ENCODE assay signal across 8 cellular contexts in genomic region chr1:35031103-35031452, GRCh38. TPM values are rescaled to one million over a fixed set of nuclear protein-coding genes. Genes with fewer than 3 reads are reported as not detected.
DNase-seq lines count a peak whose midpoint lies in the region; ATAC-seq and TF ChIP-seq lines count a peak whose summit lies in the region.

No MANE protein-coding gene starts in this region.

- no peaks in the 10 kb centered on the region for H3K36me3 ChIP-seq in GM23248 (ENCODE audit: low read depth)

- in situ Hi-C loops in GM23248 (cut with MboI) = no loop called here

- peak overlapping the region; percentile 94 for H3K9ac ChIP-seq in GM23248

- peak overlapping the region; percentile 88 for H3K4me2 ChIP-seq in GM23248 (ENCODE audit: unreplicated experiment)

- H3K9me2 ChIP-seq in GM23248 (ENCODE audit: insufficient read depth) = no peaks in the 10 kb centered on the region

- H4K20me1 ChIP-seq in GM23248 (ENCODE audit: insufficient read depth) = no peaks in the 10 kb centered on the region

- ATAC-seq in SK-N-SH treated with all-trans-retinoic acid at 6 μM for 48 hours = peak; percentile 55

- H3K27ac ChIP-seq in GM23248 (peak overlapping the region; percentile 92), angular gyrus (ENCODE audit: low read depth, low read length) (peak overlapping the region; percentile 98), skin epidermis (peak overlapping the region; percentile 0 to 98 (median 94))

- WGBS in GM23248 (ENCODE audit: low coverage in 1 of 2, low lambda C conversion rate in 2 of 2, missing lambda C conversion rate in 2 of 2), 2 experiments = 2% methylated on average over 11 of the region's 11 CpGs

- no peaks in the 10 kb centered on the region for H3K9me3 ChIP-seq in GM23248 (ENCODE audit: low read depth)

- peaks cover 10% of the 10 kb centered on the region for H3K4me1 ChIP-seq in GM23248 (ENCODE audit: insufficient read depth)

- peaks cover 48% of the 10 kb centered on the region for H3K79me2 ChIP-seq in GM23248 (ENCODE audit: insufficient read depth)

- DNase-seq in AG20443 (ENCODE audit: low spot score) (peak; percentile 67), GM23248 (peak; percentile 81), SHP77 treated with DMSO at 0.1 percent for 48 hours (lab: John Stamatoyannopoulos, UW) (no peak), COR-L47 (lab: John Stamatoyannopoulos, UW) (no peak)

- H3K27me3 ChIP-seq in GM23248 (replicated peaks; ENCODE audit: insufficient read depth) = no peaks in the 10 kb centered on the region

- H3F3A ChIP-seq in GM23248 (ENCODE audit: insufficient read depth) = peaks cover 11% of the 10 kb centered on the region

- peak overlapping the region; percentile 82 for H2AFZ ChIP-seq in GM23248

- H3K4me3 ChIP-seq in GM23248 (peak overlapping the region; percentile 86), iPS-11a (ENCODE audit: low read depth, low read length) (peak overlapping the region; percentile 90), skin epidermis (peak overlapping the region; percentile 55 to 81 (median 69))

TF ChIP-seq in SK-N-SH treated with all-trans-retinoic acid at 6 μM for 48 hours, 23 proteins besides CTCF, POLR2A, EP300 and RAD21:
- TF ChIP-seq CREB5 (CRISPR knock-in tag; IDR thresholded peaks at IDR 0.05; ENCODE audit: low read depth) = no peak
- TF ChIP-seq TSHZ2 (CRISPR knock-in tag; IDR thresholded peaks at IDR 0.05) = no peak

RNA-seq across cellular contexts. Expression of gene ZMYM6, which starts 0.7 kb away (rescaled TPM):
- 9.4 and 18.2 TPM in 2 replicates for total RNA-seq in GM23248 (2014; rRNA removed; shearing (Covaris generic))
- 12.3 and 14.5 TPM in 2 replicates for polyA plus RNA-seq in GM23248 (2016; fragmentation: Nextera tagmentation; extraction: Ambion mirVana)

RNA-seq across cellular contexts. Expression of gene TMEM35B, which starts 45.9 kb away (rescaled TPM):
- total RNA-seq in GM23248 (2014; rRNA removed; shearing (Covaris generic)) = 49.9 and 61.3 TPM in 2 replicates
- 104 and 114 TPM in 2 replicates for polyA plus RNA-seq in GM23248 (2016; fragmentation: Nextera tagmentation; extraction: Ambion mirVana)

RNA-seq across cellular contexts. Expression of gene ZMYM1, which starts 48.1 kb away (rescaled TPM):
- 13.5 and 13.6 TPM in 2 replicates for total RNA-seq in GM23248 (2014; rRNA removed; shearing (Covaris generic))
- 9.5 and 9.7 TPM in 2 replicates for polyA plus RNA-seq in GM23248 (2016; fragmentation: Nextera tagmentation; extraction: Ambion mirVana)

Comparison
In these comparisons a context has a peak if more than half of its experiments do, and no peak if none do; other contexts are left out.
1. DNase-seq: peak in AG20443 (single experiment) and GM23248 (single experiment); none in SHP77 treated with DMSO at 0.1 percent for 48 hours (single experiment) and COR-L47 (single experiment).
2. Peak in every context shown above with its lines, with median percentiles within 50 percentile points of each other: H3K27ac ChIP-seq and H3K4me3 ChIP-seq.